In genomic region chr9:33894316-33894715, GRCh38 we compare ENCODE assay signal across 31 cellular contexts.
"Had no signal": no experiment of that assay in that cellular context is flagged by ENCODE, and none has a peak within 500 bp of the region (broad histone marks: within the 10 kb centered on the region; RNA-seq: fewer than 3 reads in every experiment).

No MANE protein-coding gene starts in this region.

- H3K27me3 Mint-ChIP-seq: progenitor cell of endocrine pancreas; stimulated activated memory B cell treated with anti-CD40 and anti-IgM and Interleukin-4, amounts not matched to agents 10 μg/mL and 1 μg/mL and 100 μg/mL, for 72 hours; stimulated activated naive CD8-positive, alpha-beta T cell treated with anti-CD3 and anti-CD28 coated beads, Interleukin-15, amount 100 ng/mL, for 72 hours; type B pancreatic cell had no signal

- H3K4me1 ChIP-seq: neural progenitor cell, parathyroid adenoma, psoas muscle, suprapubic skin, testis, tibial artery, transverse colon, upper lobe of right lung, uterus had no signal

- H3K27me3 ChIP-seq: neural progenitor cell, ovary, spleen, suprapubic skin, testis, tibial artery, transverse colon, upper lobe of right lung, uterus had no signal

- H3K4me2 ChIP-seq: neural progenitor cell, smooth muscle cell had no signal

- ATAC-seq: natural killer cell; psoas muscle; right cardiac atrium; sciatic nerve; stimulated activated memory B cell treated with anti-CD40 and anti-IgM and Interleukin-4, amounts not matched to agents 10 μg/mL and 1 μg/mL and 100 μg/mL, for 72 hours; stimulated activated naive CD8-positive, alpha-beta T cell treated with anti-CD3 and anti-CD28 coated beads, Interleukin-15, amount 100 ng/mL, for 72 hours; stimulated activated naive CD8-positive, alpha-beta T cell treated with anti-CD3 and anti-CD28 coated beads, Interleukin-15, Interleukin-2, amounts not matched to agents 100 U/mL and 50 U/mL, for 24 hours; upper lobe of right lung had no signal

- H3K36me3 ChIP-seq: neural progenitor cell, ovary, uterus had no signal

- H3K36me3 Mint-ChIP-seq: natural killer cell had no signal

- H3K9me3 Mint-ChIP-seq: natural killer cell; nephron; neural progenitor cell; stimulated activated memory B cell treated with anti-CD40 and anti-IgM and Interleukin-4, amounts not matched to agents 10 μg/mL and 1 μg/mL and 100 μg/mL, for 72 hours; stimulated activated naive CD8-positive, alpha-beta T cell treated with anti-CD3 and anti-CD28 coated beads, Interleukin-15, amount 100 ng/mL, for 72 hours; type B pancreatic cell had no signal

- H3K4me3 Mint-ChIP-seq: natural killer cell; nephron; neural progenitor cell; stimulated activated memory B cell treated with anti-CD40 and anti-IgM and Interleukin-4, amounts not matched to agents 10 μg/mL and 1 μg/mL and 100 μg/mL, for 72 hours; stimulated activated naive CD8-positive, alpha-beta T cell treated with anti-CD3 and anti-CD28 coated beads, Interleukin-15, amount 100 ng/mL, for 72 hours; type B pancreatic cell had no signal

- H3K27ac ChIP-seq: neural progenitor cell, ovary, parathyroid adenoma, psoas muscle, skin epidermis, spleen, suprapubic skin, testis, tibial artery, transverse colon, upper lobe of right lung, uterus had no signal

- DNase-seq: natural killer cell; occipital lobe; ovary; posterior cingulate gyrus; psoas muscle; right cardiac atrium; spleen; stimulated activated CD4-positive, alpha-beta T cell treated with anti-CD3 and anti-CD28 coated beads, Interleukin-12 subunit alpha, Interleukin-12 subunit beta, amount 100 ng/mL, for 4 hours; stimulated activated CD4-positive, alpha-beta T cell treated with anti-CD3 and anti-CD28 coated beads, Interleukin-1b, Interleukin-23, amount 100 ng/mL, for 48 hours; stimulated activated CD4-positive, alpha-beta T cell treated with anti-CD3 and anti-CD28 coated beads, Interleukin-4, amount 100 ng/mL, for 1 hour; stimulated activated CD4-positive, alpha-beta T cell treated with anti-CD3 and anti-CD28 coated beads, Interleukin-4, amount 100 ng/mL, for 4 hours; stimulated activated CD8-positive, alpha-beta memory T cell treated with anti-CD3 and anti-CD28 coated beads, Interleukin-4, amount 100 ng/mL, for 48 hours; stimulated activated naive CD4-positive, alpha-beta T cell; stimulated activated naive CD8-positive, alpha-beta T cell treated with anti-CD3 and anti-CD28 coated beads, Interleukin-15, amount 100 ng/mL, for 72 hours; stimulated activated naive CD8-positive, alpha-beta T cell treated with anti-CD3 and anti-CD28 coated beads, Interleukin-15, Interleukin-2, amounts not matched to agents 100 U/mL and 50 U/mL, for 24 hours; substantia nigra; testis; tibial artery; transverse colon; upper lobe of right lung; uterus had no signal

- H3K79me2 ChIP-seq: parathyroid adenoma had no signal

- H3K27ac Mint-ChIP-seq: nephron; neural progenitor cell; stimulated activated memory B cell treated with anti-CD40 and anti-IgM and Interleukin-4, amounts not matched to agents 10 μg/mL and 1 μg/mL and 100 μg/mL, for 72 hours; stimulated activated naive CD8-positive, alpha-beta T cell treated with anti-CD3 and anti-CD28 coated beads, Interleukin-15, amount 100 ng/mL, for 72 hours; type B pancreatic cell had no signal

- H3K4me1 Mint-ChIP-seq: nephron; neural progenitor cell; stimulated activated memory B cell treated with anti-CD40 and anti-IgM and Interleukin-4, amounts not matched to agents 10 μg/mL and 1 μg/mL and 100 μg/mL, for 72 hours had no signal

- H3K4me3 ChIP-seq: neural progenitor cell, ovary, psoas muscle, skin epidermis, smooth muscle cell, spleen, suprapubic skin, testis, tibial artery, transverse colon, upper lobe of right lung, uterus had no signal

- H2AFZ ChIP-seq: neural progenitor cell, parathyroid adenoma had no signal

- H3K9ac ChIP-seq: neural progenitor cell, parathyroid adenoma had no signal

- H3K9me3 ChIP-seq: ovary, psoas muscle, spleen, suprapubic skin, testis, tibial artery, transverse colon, upper lobe of right lung, uterus had no signal
